ENCODE assay signal across 13 cellular contexts in genomic region chr2:138652378-138652777, GRCh38.
"Had no signal": no experiment of that assay in that cellular context is flagged by ENCODE, and none has a peak within 500 bp of the region (broad histone marks: within the 10 kb centered on the region; RNA-seq: fewer than 3 reads in every experiment).

No MANE protein-coding gene starts in this region.

- H3K4me3 ChIP-seq: right lobe of liver, tibial artery, vagina had no signal

- H3K4me1 ChIP-seq: right lobe of liver, tibial artery, vagina had no signal

- H3K9me3 ChIP-seq: right lobe of liver, tibial artery, vagina had no signal

- ATAC-seq: effector memory CD8-positive, alpha-beta T cell; right lobe of liver; stimulated activated effector memory CD8-positive, alpha-beta T cell treated with anti-CD3 and anti-CD28 coated beads, Interleukin-12 subunit alpha, Interleukin-12 subunit beta, amount 100 ng/mL, for 72 hours had no signal

- H3K27ac ChIP-seq: right lobe of liver, tibial artery, vagina had no signal

- H3K36me3 ChIP-seq: right lobe of liver, tibial artery, vagina had no signal

- DNase-seq: activated CD4-positive, alpha-beta memory T cell treated with anti-CD3 and anti-CD28 coated beads for 36 hours; activated CD4-positive, alpha-beta T cell treated with anti-CD3 and anti-CD28 coated beads for 1 hour; activated naive CD8-positive, alpha-beta T cell treated with anti-CD3 and anti-CD28 coated beads, Interleukin-2, amount 10 ng/mL, durations not matched to agents 7 days and 5 days; activated T-cell treated with anti-CD3 and anti-CD28 coated beads, Interleukin-2, amount 50 U/mL, for 48 hours; effector memory CD8-positive, alpha-beta T cell; glutamatergic neuron; islet precursor cell; naive B cell; right lobe of liver; T-helper 2 cell; tibial artery had no signal

- H3K27me3 ChIP-seq: right lobe of liver, tibial artery, vagina had no signal
